In the genomic region with DNA sequence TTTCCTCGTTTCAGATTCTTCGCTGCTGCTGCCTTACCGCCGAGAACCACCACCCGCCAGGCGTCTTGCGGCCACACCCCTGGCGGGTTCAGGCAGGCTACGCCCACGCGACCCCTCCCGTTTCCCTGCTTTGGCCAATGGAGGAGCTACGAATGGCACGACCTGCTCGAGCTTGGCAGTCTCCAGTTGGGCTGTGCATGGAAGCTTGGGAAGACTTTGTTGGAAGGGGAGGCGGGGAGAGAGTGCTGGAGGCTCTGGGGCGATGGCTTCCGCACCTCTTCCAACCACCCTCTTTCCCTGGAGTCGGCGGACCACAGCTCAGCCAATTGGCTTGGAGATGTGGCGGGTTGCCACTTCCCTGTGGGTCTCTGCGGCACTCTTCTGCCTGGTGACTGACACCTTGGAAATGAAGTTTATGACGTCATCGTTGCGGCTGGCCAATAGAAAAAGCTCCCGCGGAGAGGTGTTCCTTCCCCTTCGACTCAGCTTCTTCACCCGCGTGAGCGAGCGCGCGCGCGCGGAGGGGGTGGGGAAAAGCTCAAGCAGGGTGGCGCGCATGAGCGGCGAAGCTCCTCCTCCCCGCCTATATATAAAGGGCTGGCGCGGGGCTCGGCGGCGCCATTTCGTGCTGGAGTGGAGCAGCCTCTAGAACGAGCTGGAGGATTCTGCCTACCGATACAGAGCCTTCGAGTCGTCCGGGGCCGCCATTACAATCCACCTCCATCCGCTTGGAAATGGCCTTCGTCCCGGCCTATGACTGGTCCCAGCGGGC, we compare ENCODE assay signal across 8 cellular contexts. TPM values are rescaled to one million over a fixed set of nuclear protein-coding genes. Genes with fewer than 3 reads are reported as not detected.
A peak's percentile ranks its signal among the peaks of the same experiment; 100 is the strongest.
DNase-seq lines count a peak whose midpoint lies in the region; ATAC-seq and TF ChIP-seq lines count a peak whose summit lies in the region.

No MANE protein-coding gene starts in this region.

- peaks cover 24% of the 10 kb centered on the region for H3K4me1 Mint-ChIP-seq in activated T-cell treated with anti-CD3 and anti-CD28 coated beads, Interleukin-2, amount 50 U/mL, for 24 hours (ENCODE audit: low read depth)

- peak overlapping the region; percentile 98 for H3K9ac ChIP-seq in PC-3 (ENCODE audit: low read length)

- no peaks in the 10 kb centered on the region for H3K9me3 ChIP-seq in PC-3 (ENCODE audit: low read length)

- peaks cover 87% of the 10 kb centered on the region for H3K36me3 Mint-ChIP-seq in activated T-cell treated with anti-CD3 and anti-CD28 coated beads, Interleukin-2, amount 50 U/mL, for 24 hours (ENCODE audit: low read depth)

- H4K20me1 ChIP-seq in PC-3 (ENCODE audit: low read length): peaks cover 46% of the 10 kb centered on the region

- peaks cover 47% of the 10 kb centered on the region for H3K36me3 ChIP-seq in PC-3 (ENCODE audit: low read depth, low read length)

- peaks cover 82% of the 10 kb centered on the region for H3K79me2 ChIP-seq in PC-3 (ENCODE audit: low read length)

- H3F3A ChIP-seq in PC-3 (ENCODE audit: low read length, unreplicated experiment): no peaks in the 10 kb centered on the region

- H3K27ac Mint-ChIP-seq in activated T-cell treated with anti-CD3 and anti-CD28 coated beads, Interleukin-2, amount 50 U/mL, for 24 hours: peak overlapping the region; percentile 100

- no peaks in the 10 kb centered on the region for H3K9me3 Mint-ChIP-seq in activated T-cell treated with anti-CD3 and anti-CD28 coated beads, Interleukin-2, amount 50 U/mL, for 24 hours

- peak overlapping the region; percentile 92 for H3K4me3 Mint-ChIP-seq in activated T-cell treated with anti-CD3 and anti-CD28 coated beads, Interleukin-2, amount 50 U/mL, for 24 hours

- no peaks in the 10 kb centered on the region for H3K27me3 ChIP-seq in PC-3 (ENCODE audit: low read length)

- peak overlapping the region; percentile 99 for H3K27ac ChIP-seq in PC-3 (ENCODE audit: low read length)

- ATAC-seq in GM21717 (IDR thresholded peaks at IDR 0.05; ENCODE audit: unreplicated experiment): peak; percentile 28
- ATAC-seq in PC-3: peak; percentile 40

- no TSS peak for BruUV-seq in PC-3 (replicated peaks; lab: Mats Ljungman, UMichigan)

- peak overlapping the region; percentile 99 for H3K4me2 ChIP-seq in PC-3 (ENCODE audit: low read length)

- intact Hi-C loops in PC-3 (cut with micrococcal nuclease): loop anchor here (5.0 kb wide), 1 partner anchor 774 kb away; no protein-coding TSS in a partner anchor

- no peak for TF ChIP-seq CTCF in PC-3 (conservative IDR thresholded peaks at IDR 0.05; ENCODE audit: low read depth, low read length)
- no peak for TF ChIP-seq CTCF in epithelial cell of proximal tubule (conservative IDR thresholded peaks at IDR 0.05; ENCODE audit: low read depth, low read length)

- DNase-seq in DMS53 treated with DMSO at 0.1 percent for 48 hours (lab: John Stamatoyannopoulos, UW; ENCODE audit: unreplicated experiment) (peak; percentile 98), PC-3 (peak; percentile 100), epithelial cell of proximal tubule (ENCODE audit: low read depth) (peak; percentile 98), mucosa of gallbladder (ENCODE audit: low spot score) (peak; percentile 100)
- DNase-seq in Jurkat, Clone E6-1 (ENCODE audit: low read depth, low spot score): peak; percentile 100
- peak; percentile 99 for DNase-seq in activated T-cell treated with anti-CD3 and anti-CD28 coated beads, Interleukin-2, amount 50 U/mL, for 24 hours
- DNase-seq in stimulated activated CD8-positive, alpha-beta memory T cell treated with anti-CD3 and anti-CD28 coated beads, Interleukin-4, amount 100 ng/mL, for 24 hours (ENCODE audit: low read depth): peak; percentile 98

- POLR2A ChIA-PET in PC-3 (lab: Charles Lee; ENCODE audit: unreplicated experiment): interaction anchor here (0.6 to 2.6 kb wide), 29 partner anchors 9 to 1431 kb away, joined by 3 to 59 read pairs (median 4); a partner anchor contains a TSS

- no peaks in the 10 kb centered on the region for H3K27me3 Mint-ChIP-seq in activated T-cell treated with anti-CD3 and anti-CD28 coated beads, Interleukin-2, amount 50 U/mL, for 24 hours

- peaks cover 51% of the 10 kb centered on the region for H3K4me1 ChIP-seq in PC-3 (ENCODE audit: insufficient read depth, low read length)

- H3K9me2 ChIP-seq in PC-3 (replicated peaks; ENCODE audit: low read length): no peaks in the 10 kb centered on the region

- H2AFZ ChIP-seq in PC-3 (ENCODE audit: low read length): no peak overlapping the region

- CTCF ChIA-PET in PC-3 (lab: Charles Lee): interaction anchor here (0.5 to 2.2 kb wide), 4 partner anchors 13 to 1319 kb away, joined by 5 to 40 read pairs (median 12); a partner anchor contains a TSS

- peak overlapping the region; percentile 95 for H3K4me3 ChIP-seq in Jurkat, Clone E6-1 (ENCODE audit: low read length)
- peak overlapping the region; percentile 98 for H3K4me3 ChIP-seq in PC-3 (ENCODE audit: low read length)
- peak overlapping the region; percentile 77 for H3K4me3 ChIP-seq in epithelial cell of proximal tubule (ENCODE audit: low read depth, low read length)

RNA-seq across cellular contexts. Expression of a gene that starts 3.4 kb away (rescaled TPM):
- polyA plus RNA-seq in Jurkat, Clone E6-1 (2012; ENCODE audit: insufficient read depth, insufficient read length): 232 TPM
- 171 and 192 TPM in 2 replicates for total RNA-seq in PC-3 (2014; rRNA removed)
- total RNA-seq in epithelial cell of proximal tubule: 128 and 140 TPM in 2 replicates
- 150 TPM for total RNA-seq in mucosa of gallbladder

RNA-seq across cellular contexts. Expression of a gene that starts 18.9 kb away (rescaled TPM):
- polyA plus RNA-seq in Jurkat, Clone E6-1 (2012; ENCODE audit: insufficient read depth, insufficient read length): 7.5 TPM
- 1.7 and 3.0 TPM in 2 replicates for total RNA-seq in PC-3 (2014; rRNA removed)
- 0.65 and 2.0 TPM in 2 replicates for total RNA-seq in epithelial cell of proximal tubule
- total RNA-seq in mucosa of gallbladder: 68.2 TPM

RNA-seq across cellular contexts. Expression of a gene that starts 30.9 kb away (rescaled TPM):
- not detected for polyA plus RNA-seq in Jurkat, Clone E6-1 (2012; ENCODE audit: insufficient read depth, insufficient read length)
- total RNA-seq in PC-3 (2014; rRNA removed) (not detected in 2 replicates), epithelial cell of proximal tubule (3.5 and 4.2 TPM in 2 replicates), mucosa of gallbladder (43.2 TPM)

RNA-seq across cellular contexts. Expression of a gene that starts 37.6 kb away (rescaled TPM):
- 3.3 TPM for polyA plus RNA-seq in Jurkat, Clone E6-1 (2012; ENCODE audit: insufficient read depth, insufficient read length)
- total RNA-seq in PC-3 (2014; rRNA removed): not detected in 2 replicates
- total RNA-seq in epithelial cell of proximal tubule: 1.6 TPM in 1 of 2 replicates, not detected in the other
- total RNA-seq in mucosa of gallbladder: 8.4 TPM

Comparison
In these comparisons a context has a peak if more than half of its experiments do, and no peak if none do; other contexts are left out.
1. Peak in every context shown above with its lines: DNase-seq, ATAC-seq, H3K4me3 ChIP-seq and H3K27ac ChIP-seq.
2. RNA of a gene that starts 18.9 kb away (total RNA-seq): 68.2 TPM in mucosa of gallbladder (single experiment); 1.7 to 3.0 TPM in PC-3 and 0.65 to 2.0 TPM in epithelial cell of proximal tubule; every median in the first group is over 10 times any median in the second.